In the genomic region with DNA sequence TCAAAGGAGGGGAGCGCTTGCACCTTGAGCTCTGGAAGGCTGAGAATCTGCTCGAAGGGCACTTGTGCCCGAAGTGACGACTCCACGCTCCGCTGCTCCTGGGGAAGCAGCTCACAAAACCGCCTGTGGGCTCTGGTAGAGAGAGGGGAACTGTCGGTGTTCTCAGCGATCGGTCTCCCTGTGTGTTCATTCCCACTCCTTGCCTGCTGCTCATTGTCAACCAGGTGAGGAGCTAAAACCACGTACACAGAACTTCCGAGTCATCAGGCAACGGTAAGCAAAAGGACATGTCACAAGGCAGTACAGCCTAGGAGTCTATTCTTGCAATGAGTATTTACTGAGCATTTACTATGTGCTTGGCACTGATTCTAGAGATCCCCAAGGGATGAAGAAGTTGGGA, we compare ENCODE assay signal across 8 cellular contexts. TPM values are rescaled to one million over a fixed set of nuclear protein-coding genes. Genes with fewer than 3 reads are reported as not detected.
DNase-seq lines count a peak whose midpoint lies in the region; ATAC-seq and TF ChIP-seq lines count a peak whose summit lies in the region.

No MANE protein-coding gene starts in this region.

- peaks cover 47% of the 10 kb centered on the region for H3K4me1 ChIP-seq in CD8-positive, alpha-beta T cell (ENCODE audit: insufficient read depth, low read length)
- peaks cover 34% of the 10 kb centered on the region for H3K4me1 ChIP-seq in Loucy (ENCODE audit: insufficient read depth, low read length, poor library complexity, severe bottlenecking)

- no peaks in the 10 kb centered on the region for H3K9me2 ChIP-seq in Loucy (replicated peaks; ENCODE audit: low read depth, low read length)

- no peaks in the 10 kb centered on the region for H3K27me3 ChIP-seq in CD8-positive, alpha-beta T cell (ENCODE audit: insufficient read depth, low read length)
- H3K27me3 ChIP-seq in Loucy (ENCODE audit: insufficient read depth, low read length, poor library complexity, severe bottlenecking): no peaks in the 10 kb centered on the region

- no peak for DNase-seq in CD8-positive, alpha-beta T cell
- DNase-seq in MCF 10A (ENCODE audit: unreplicated experiment): no peak
- no peak for DNase-seq in GM10248 (ENCODE audit: extremely low spot score)
- DNase-seq in islet precursor cell: no peak

- CTCF ChIA-PET in CD8-positive, alpha-beta T cell (lab: Charles Lee): interaction anchor here (0.8 to 1.7 kb wide), 6 partner anchors 11 to 702 kb away, joined by 3 to 4 read pairs (median 3); a partner anchor contains a TSS
- CTCF ChIA-PET in MCF 10A (lab: Yijun Ruan, JAX) (interaction anchor here (0.6 to 4.8 kb wide), 19 partner anchors 11 to 313 kb away, joined by 3 to 48 read pairs (median 4); a partner anchor contains a TSS), GM10248 (lab: Yijun Ruan, JAX) (interaction anchor here (1.1 to 6.0 kb wide), 12 partner anchors 11 to 250 kb away, joined by 3 to 63 read pairs (median 5); a partner anchor contains a TSS)

- ATAC-seq in CD8-positive, alpha-beta T cell: no peak
- ATAC-seq in HG02938 (IDR thresholded peaks at IDR 0.05; ENCODE audit: unreplicated experiment) (no peak), GM21529 (IDR thresholded peaks at IDR 0.05; ENCODE audit: unreplicated experiment) (no peak)

- peak overlapping the region; percentile 69 for H3K9ac ChIP-seq in Loucy (ENCODE audit: low read depth, low read length, poor library complexity, severe bottlenecking)

- H3K4me3 ChIP-seq in CD8-positive, alpha-beta T cell (ENCODE audit: low read depth, low read length): peak overlapping the region; percentile 73
- peak overlapping the region; percentile 81 for H3K4me3 ChIP-seq in Loucy (ENCODE audit: low read length, poor library complexity, severe bottlenecking)

- H3K79me2 ChIP-seq in Loucy (ENCODE audit: insufficient read depth, low read length): peaks cover 30% of the 10 kb centered on the region

- peak overlapping the region; percentile 94 for H3K4me3 Mint-ChIP-seq in CD8-positive, alpha-beta T cell
- H3K4me3 Mint-ChIP-seq in MCF 10A (ENCODE audit: unreplicated experiment) (peak overlapping the region; percentile 85), nephron (peak overlapping the region; percentile 85 to 87 (median 86))

- H2AFZ ChIP-seq in Loucy (ENCODE audit: low read length): no peak overlapping the region

- peaks cover 43% of the 10 kb centered on the region for H3K36me3 Mint-ChIP-seq in CD8-positive, alpha-beta T cell
- H3K36me3 Mint-ChIP-seq in MCF 10A (ENCODE audit: insufficient read depth, unreplicated experiment): peaks cover 43% of the 10 kb centered on the region
- H3K36me3 Mint-ChIP-seq in nephron (ENCODE audit: low read depth): peaks cover 14% of the 10 kb centered on the region

- H3K27ac ChIP-seq in CD8-positive, alpha-beta T cell (ENCODE audit: low read depth, low read length): peak overlapping the region; percentile 93

- peak overlapping the region; percentile 98 for H3K27ac Mint-ChIP-seq in CD8-positive, alpha-beta T cell
- H3K27ac Mint-ChIP-seq in MCF 10A (ENCODE audit: low read depth, unreplicated experiment) (no peak overlapping the region), nephron (peak overlapping the region in 1 of 3 experiments; percentile 65)

- H4K20me1 ChIP-seq in Loucy (ENCODE audit: insufficient read depth, low read length, poor library complexity, severe bottlenecking): peaks cover 4% of the 10 kb centered on the region

- peaks cover 56% of the 10 kb centered on the region for H3K4me1 Mint-ChIP-seq in CD8-positive, alpha-beta T cell (ENCODE audit: low read depth)
- H3K4me1 Mint-ChIP-seq in MCF 10A (ENCODE audit: insufficient read depth, unreplicated experiment) (peaks cover 19% of the 10 kb centered on the region), nephron (peaks cover 13% of the 10 kb centered on the region)

- POLR2A ChIA-PET in CD8-positive, alpha-beta T cell (lab: Charles Lee): interaction anchor here (0.6 to 4.6 kb wide), 5 partner anchors 17 to 137 kb away, joined by 3 to 56 read pairs (median 4); a partner anchor contains a TSS
- POLR2A ChIA-PET in MCF 10A (lab: Yijun Ruan, JAX): interaction anchor here (0.6 to 4.7 kb wide), 18 partner anchors 10 to 467 kb away, joined by 3 to 66 read pairs (median 6); a partner anchor contains a TSS
- POLR2A ChIA-PET in GM10248 (lab: Yijun Ruan, JAX): no interaction called here

- no peaks in the 10 kb centered on the region for H3F3A ChIP-seq in Loucy (ENCODE audit: low read depth)

- intact Hi-C loops in CD8-positive, alpha-beta T cell (cut with DNase I, micrococcal nuclease): loop anchor here (5.0 to 10.0 kb wide), 5 partner anchors 90 to 337 kb away; a partner anchor contains a TSS
- intact Hi-C loops in MCF 10A (cut with micrococcal nuclease): loop anchor here (5.0 kb wide), 2 partner anchors 145 to 335 kb away; no protein-coding TSS in a partner anchor

- no peaks in the 10 kb centered on the region for H3K9me3 Mint-ChIP-seq in CD8-positive, alpha-beta T cell
- H3K9me3 Mint-ChIP-seq in MCF 10A (ENCODE audit: unreplicated experiment): no peaks in the 10 kb centered on the region
- no peaks in the 10 kb centered on the region for H3K9me3 Mint-ChIP-seq in nephron

- no peak for TF ChIP-seq CTCF in CD8-positive, alpha-beta T cell (IDR thresholded peaks at IDR 0.05)
- no peak for TF ChIP-seq CTCF in Loucy (conservative IDR thresholded peaks at IDR 0.05; ENCODE audit: low read length)
- TF ChIP-seq CTCF in MCF 10A (IDR thresholded peaks at IDR 0.05; ENCODE audit: unreplicated experiment): no peak
- TF ChIP-seq CTCF in nephron (IDR thresholded peaks at IDR 0.05; ENCODE audit: unreplicated experiment in 3 of 3): no peak
- no peak for TF ChIP-seq CTCF in GM10248 (IDR thresholded peaks at IDR 0.05; ENCODE audit: control extremely low read depth, extremely low read depth, low read depth, missing control alignments)

- H3K36me3 ChIP-seq in CD8-positive, alpha-beta T cell (ENCODE audit: insufficient read depth, low read length): peaks cover 28% of the 10 kb centered on the region
- H3K36me3 ChIP-seq in Loucy (ENCODE audit: insufficient read depth, low read length): peaks cover 28% of the 10 kb centered on the region; the same call in 1 of the 2 replicates

- H3K27me3 Mint-ChIP-seq in CD8-positive, alpha-beta T cell (ENCODE audit: low read depth): no peaks in the 10 kb centered on the region
- H3K27me3 Mint-ChIP-seq in MCF 10A (ENCODE audit: insufficient read depth, unreplicated experiment) (no peaks in the 10 kb centered on the region), nephron (ENCODE audit: low read depth) (no peaks in the 10 kb centered on the region)

- no peaks in the 10 kb centered on the region for H3K9me3 ChIP-seq in CD8-positive, alpha-beta T cell (ENCODE audit: low read length)
- H3K9me3 ChIP-seq in Loucy (ENCODE audit: insufficient read depth, low read depth, low read length): no peaks in the 10 kb centered on the region

- peak overlapping the region; percentile 82 for H3K4me2 ChIP-seq in Loucy (ENCODE audit: low read depth, low read length, poor library complexity, severe bottlenecking)

- no TSS peak for BruUV-seq in MCF 10A (replicated peaks; lab: Mats Ljungman, UMichigan)

RNA-seq across cellular contexts. Expression of a gene that starts 1.5 kb away (rescaled TPM):
- 100 to 1,000 TPM; 251 to 268 TPM for total RNA-seq in CD8-positive, alpha-beta T cell
- 45.6 and 50.5 TPM in 2 replicates for total RNA-seq in MCF 10A (2022)

RNA-seq across cellular contexts. Expression of a gene that starts 1.8 kb away (rescaled TPM):
- total RNA-seq in CD8-positive, alpha-beta T cell: 1 to 10 TPM; 4.4 to 7.1 TPM
- 3.4 and 6.6 TPM in 2 replicates for total RNA-seq in MCF 10A (2022)

RNA-seq across cellular contexts. Expression of a gene that starts 17.2 kb away (rescaled TPM):
- 1 to 10 TPM in 1 of 2 experiments, under 1 TPM in 1; 0.28 to 1.1 TPM for total RNA-seq in CD8-positive, alpha-beta T cell
- 0.47 TPM in 1 of 2 replicates, not detected in the other for total RNA-seq in MCF 10A (2022)

RNA-seq across cellular contexts. Expression of a gene that starts 31.1 kb away (rescaled TPM):
- total RNA-seq in CD8-positive, alpha-beta T cell: 10 to 100 TPM in 1 of 2 experiments, 1 to 10 TPM in 1; 7.5 to 12.3 TPM
- 38.6 and 46.4 TPM in 2 replicates for total RNA-seq in MCF 10A (2022)

RNA-seq across cellular contexts. Expression of a gene that starts 33.3 kb away (rescaled TPM):
- total RNA-seq in CD8-positive, alpha-beta T cell: 10 to 100 TPM; 57.8 to 62.0 TPM
- 70.5 and 77.0 TPM in 2 replicates for total RNA-seq in MCF 10A (2022)
